In genomic region chr20:62892348-62893304, GRCh38 we compare ENCODE assay signal across 20 cellular contexts. TPM values are rescaled to one million over a fixed set of nuclear protein-coding genes. Genes with fewer than 3 reads are reported as not detected.
DNase-seq lines count a peak whose midpoint lies in the region; ATAC-seq and TF ChIP-seq lines count a peak whose summit lies in the region.
"Had no signal": no experiment of that assay in that cellular context is flagged by ENCODE, and none has a peak within 500 bp of the region (broad histone marks: within the 10 kb centered on the region; RNA-seq: fewer than 3 reads in every experiment).

No MANE protein-coding gene starts in this region.

- no peaks in the 10 kb centered on the region for H3K9me3 ChIP-seq in CD4-positive, alpha-beta memory T cell (ENCODE audit: control insufficient read depth in 1 of 2, low read length in 2 of 2)
- H3K9me3 ChIP-seq in lower lobe of right lung (no peaks in the 10 kb centered on the region), gastroesophageal sphincter (no peaks in the 10 kb centered on the region)
- H3K9me3 ChIP-seq: neutrophil had no signal

- peaks cover 9 to 31% (median 15%) of the 10 kb centered on the region in 4 donors for H3K4me1 Mint-ChIP-seq in CD4-positive, alpha-beta memory T cell

- WGBS in gastroesophageal sphincter (ENCODE audit: low coverage in 1 of 2), 2 donors = 73 to 79% methylated on average over 13 to 16 of the region's 25 CpGs

- ATAC-seq in lower lobe of right lung = no peak
- ATAC-seq in HG03520 (IDR thresholded peaks at IDR 0.05; ENCODE audit: unreplicated experiment) = no peak
- no peak for ATAC-seq in gastroesophageal sphincter

- no peak overlapping the region for H3K4me3 ChIP-seq in CD4-positive, alpha-beta memory T cell (ENCODE audit: low read length in 2 of 2)
- H3K4me3 ChIP-seq in lower lobe of right lung (no peak overlapping the region), gastroesophageal sphincter (no peak overlapping the region)
- H3K4me3 ChIP-seq: lung, smooth muscle cell had no signal

- peaks cover 57 to 84% of the 10 kb centered on the region in 2 donors for H3K36me3 Mint-ChIP-seq in CD4-positive, alpha-beta memory T cell

- intact Hi-C loops in CD4-positive, alpha-beta memory T cell (cut with micrococcal nuclease) = no loop called here
- intact Hi-C loops in lower lobe of right lung (cut with DNase I) = no loop called here

- TF ChIP-seq EP300 in gastroesophageal sphincter (IDR thresholded peaks at IDR 0.05) = no peak

- no peaks in the 10 kb centered on the region for H3K27me3 Mint-ChIP-seq in CD4-positive, alpha-beta memory T cell

- no peak for TF ChIP-seq POLR2A in gastroesophageal sphincter (IDR thresholded peaks at IDR 0.05)

- peaks cover 86% of the 10 kb centered on the region for H3K36me3 ChIP-seq in CD4-positive, alpha-beta memory T cell (ENCODE audit: insufficient read depth, low read length)
- H3K36me3 ChIP-seq in lower lobe of right lung (peaks cover 94% of the 10 kb centered on the region), gastroesophageal sphincter (peaks cover 0 to 93% of the 10 kb centered on the region in 2 donors)

- no peaks in the 10 kb centered on the region for H3K9me3 Mint-ChIP-seq in CD4-positive, alpha-beta memory T cell

- H3K27ac ChIP-seq in CD4-positive, alpha-beta memory T cell (ENCODE audit: low read depth, low read length) = no peak overlapping the region
- H3K27ac ChIP-seq in lower lobe of right lung (no peak overlapping the region), gastroesophageal sphincter (no peak overlapping the region)
- H3K27ac ChIP-seq: neutrophil had no signal

- POLR2A ChIA-PET in CD4-positive, alpha-beta memory T cell (lab: Charles Lee; ENCODE audit: partially characterized antibody) = interaction anchor here (1.3 kb wide), 1 partner anchor 22 kb away, joined by 3 read pairs; no protein-coding TSS in a partner anchor

- H3K27me3 ChIP-seq in CD4-positive, alpha-beta memory T cell (ENCODE audit: insufficient read depth, low read length) = no peaks in the 10 kb centered on the region
- H3K27me3 ChIP-seq in lower lobe of right lung (ENCODE audit: low read depth) (no peaks in the 10 kb centered on the region), gastroesophageal sphincter (no peaks in the 10 kb centered on the region)
- H3K27me3 ChIP-seq: neutrophil had no signal

- H3K4me1 ChIP-seq in CD4-positive, alpha-beta memory T cell (ENCODE audit: insufficient read depth, low read length) = peaks cover 23% of the 10 kb centered on the region
- H3K4me1 ChIP-seq in lower lobe of right lung = no peaks in the 10 kb centered on the region
- peaks cover 0 to 4% (median 0%) of the 10 kb centered on the region in 3 donors for H3K4me1 ChIP-seq in gastroesophageal sphincter

- DNase-seq in activated CD4-positive, alpha-beta T cell treated with anti-CD3 and anti-CD28 coated beads for 48 hours = peak; percentile 42
- DNase-seq in activated CD4-positive, alpha-beta T cell treated with anti-CD3 and anti-CD28 coated beads for 4 hours = no peak
- peak in 3 of 5 donors; percentile 15 to 26 (median 25) for DNase-seq in CD4-positive, alpha-beta memory T cell
- DNase-seq in activated CD4-positive, alpha-beta T cell treated with anti-CD3 and anti-CD28 coated beads, Interleukin-2, amount 50 U/mL, for 1 hour = peak; percentile 43
- DNase-seq in lower lobe of right lung (peak; percentile 13), NCI-H1092 (lab: John Stamatoyannopoulos, UW) (no peak)
- DNase-seq: activated effector memory CD4-positive, alpha-beta T cell treated with anti-CD3 and anti-CD28 coated beads, Interleukin-2, amount 50 U/mL, for 16 hours; C1 segment of cervical spinal cord; erythroblast; foreskin melanocyte; hypothalamus; islet precursor cell; NCI-H2171 treated with DMSO at 0.1 percent for 48 hours; NCI-H69; SHP77 had no signal

- H3K4me3 Mint-ChIP-seq in CD4-positive, alpha-beta memory T cell = no peak overlapping the region

- TF ChIP-seq CTCF in lower lobe of right lung (IDR thresholded peaks at IDR 0.05) (no peak), gastroesophageal sphincter (IDR thresholded peaks at IDR 0.05) (no peak)

- CTCF ChIA-PET in CD4-positive, alpha-beta memory T cell (lab: Charles Lee; ENCODE audit: partially characterized antibody) = interaction anchor here (1.4 to 4.5 kb wide), 3 partner anchors 9 to 117 kb away, joined by 3 to 33 read pairs (median 8); no protein-coding TSS in a partner anchor

- peak overlapping the region in 6 of 7 donors; percentile 6 to 82 (median 62) for H3K27ac Mint-ChIP-seq in CD4-positive, alpha-beta memory T cell

RNA-seq across cellular contexts. Expression of gene TCFL5, which starts 31.0 kb away (rescaled TPM):
- total RNA-seq in CD4-positive, alpha-beta memory T cell = 10 to 100 TPM in 1 of 2 experiments, 1 to 10 TPM in 1; 9.9 to 10.3 TPM
- polyA plus RNA-seq in CD4-positive, alpha-beta memory T cell = 1 to 10 TPM in 1 of 2 donors, under 1 TPM in 1; 0.52 to 2.5 TPM
- total RNA-seq in lower lobe of right lung (8.2 TPM), gastroesophageal sphincter (10 to 100 TPM; 12.0 to 28.9 (median 13.8) TPM)

RNA-seq across cellular contexts. Expression of gene DIDO1, which starts 33.7 kb away (rescaled TPM):
- total RNA-seq in CD4-positive, alpha-beta memory T cell = 100 to 1,000 TPM; 127 to 129 TPM
- polyA plus RNA-seq in CD4-positive, alpha-beta memory T cell = 10 to 100 TPM; 24.7 to 39.7 TPM
- total RNA-seq in lower lobe of right lung = 54.6 TPM
- total RNA-seq in gastroesophageal sphincter = 10 to 100 TPM; 49.5 to 75.8 (median 66.5) TPM

RNA-seq across cellular contexts. Expression of gene GID8, which starts 45.3 kb away (rescaled TPM):
- 10 to 100 TPM; 44.4 to 47.8 TPM for total RNA-seq in CD4-positive, alpha-beta memory T cell
- 10 to 100 TPM; 11.2 to 19.1 TPM for polyA plus RNA-seq in CD4-positive, alpha-beta memory T cell
- total RNA-seq in lower lobe of right lung = 26.2 TPM
- 10 to 100 TPM; 23.2 to 34.8 (median 27.9) TPM for total RNA-seq in gastroesophageal sphincter

RNA-seq across cellular contexts. Expression of gene SLC17A9, which starts 59.9 kb away (rescaled TPM):
- total RNA-seq in CD4-positive, alpha-beta memory T cell = 1 to 10 TPM; 2.1 to 2.4 TPM
- under 1 TPM in 1 of 2 donors, not detected in 1; 0.13 TPM for polyA plus RNA-seq in CD4-positive, alpha-beta memory T cell
- total RNA-seq in lower lobe of right lung (10.4 TPM), gastroesophageal sphincter (1 to 10 TPM; 1.3 to 4.6 (median 2.8) TPM)

Comparison
In these comparisons a context has a peak if more than half of its experiments do, and no peak if none do; other contexts are left out.
1. DNase-seq: peak in activated CD4-positive, alpha-beta T cell treated with anti-CD3 and anti-CD28 coated beads for 48 hours (single experiment), CD4-positive, alpha-beta memory T cell (3 of 5), activated CD4-positive, alpha-beta T cell treated with anti-CD3 and anti-CD28 coated beads, Interleukin-2, amount 50 U/mL, for 1 hour (single experiment) and lower lobe of right lung (single experiment); none in activated CD4-positive, alpha-beta T cell treated with anti-CD3 and anti-CD28 coated beads for 4 hours (0 of 2) and NCI-H1092 (single experiment).